Comparison of ENCODE assay signal across 11 cellular contexts in the genomic region with DNA sequence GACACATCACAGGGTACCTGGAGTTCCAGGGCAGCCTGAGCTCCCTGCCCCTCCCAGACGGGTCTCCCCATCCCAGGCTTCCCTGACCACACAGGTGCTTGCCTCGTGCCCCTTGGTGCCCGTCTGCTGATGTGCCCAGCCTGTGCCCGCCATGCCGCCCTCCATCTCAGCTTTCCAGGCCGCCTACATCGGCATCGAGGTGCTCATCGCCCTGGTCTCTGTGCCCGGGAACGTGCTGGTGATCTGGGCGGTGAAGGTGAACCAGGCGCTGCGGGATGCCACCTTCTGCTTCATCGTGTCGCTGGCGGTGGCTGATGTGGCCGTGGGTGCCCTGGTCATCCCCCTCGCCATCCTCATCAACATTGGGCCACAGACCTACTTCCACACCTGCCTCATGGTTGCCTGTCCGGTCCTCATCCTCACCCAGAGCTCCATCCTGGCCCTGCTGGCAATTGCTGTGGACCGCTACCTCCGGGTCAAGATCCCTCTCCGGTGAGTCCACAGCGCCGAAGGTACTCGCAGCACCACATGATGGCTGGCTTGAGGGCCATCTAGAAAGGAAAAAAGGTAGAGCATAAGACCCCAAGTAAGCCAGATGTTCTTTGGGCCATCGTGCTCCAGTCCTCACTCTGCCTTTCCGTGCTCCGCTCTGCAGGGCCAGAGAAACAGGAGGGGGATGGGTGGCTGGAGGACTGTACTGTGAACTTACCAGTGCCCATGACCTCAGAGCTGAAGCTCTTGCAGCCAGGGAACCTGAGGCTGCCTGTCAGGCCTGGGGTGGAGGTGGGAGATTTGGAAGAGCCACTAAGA. TPM values are rescaled to one million over a fixed set of nuclear protein-coding genes. Genes with fewer than 3 reads are reported as not detected.
DNase-seq lines count a peak whose midpoint lies in the region; ATAC-seq and TF ChIP-seq lines count a peak whose summit lies in the region.
"Had no signal": no experiment of that assay in that cellular context is flagged by ENCODE, and none has a peak within 500 bp of the region (broad histone marks: within the 10 kb centered on the region; RNA-seq: fewer than 3 reads in every experiment).

No MANE protein-coding gene starts in this region.

- H3K4me3 Mint-ChIP-seq in effector memory CD8-positive, alpha-beta T cell, result no peak overlapping the region
- H3K4me3 Mint-ChIP-seq: activated naive CD8-positive, alpha-beta T cell treated with anti-CD3 and anti-CD28 coated beads, Interleukin-2, amount 10 ng/mL, durations not matched to agents 7 days and 5 days had no signal

- peaks cover 69 to 88% of the 10 kb centered on the region in 2 donors for H3K27me3 Mint-ChIP-seq in effector memory CD8-positive, alpha-beta T cell

- BruUV-seq in HCT116 (replicated peaks; lab: Mats Ljungman, UMichigan), result no TSS peak

- H3K27me3 ChIP-seq in HCT116 (ENCODE audit: insufficient read depth, low read length), result peaks cover 2% of the 10 kb centered on the region; the same call in 1 of the 2 replicates
- H3K27me3 ChIP-seq in body of pancreas, result no peaks in the 10 kb centered on the region
- peaks cover 50% of the 10 kb centered on the region for H3K27me3 ChIP-seq in iPS-20b (ENCODE audit: insufficient read depth, low read length)
- H3K27me3 ChIP-seq in skeletal muscle satellite cell (ENCODE audit: control insufficient read depth, insufficient read depth, low read length), result peaks cover 16% of the 10 kb centered on the region

- H3K9me3 ChIP-seq in HCT116 (ENCODE audit: control insufficient read depth in 1 of 2, insufficient read depth in 1 of 2, low read depth in 1 of 2, low read length in 2 of 2) (no peaks in the 10 kb centered on the region), body of pancreas (no peaks in the 10 kb centered on the region), iPS-20b (ENCODE audit: insufficient read depth, low read depth, low read length) (no peaks in the 10 kb centered on the region), skeletal muscle satellite cell (replicated peaks; ENCODE audit: low read length) (no peaks in the 10 kb centered on the region)

- TF ChIP-seq CTCF in HCT116 (IDR thresholded peaks at IDR 0.05 in 2 of 3, conservative IDR thresholded peaks at IDR 0.05 in 1 of 3; ENCODE audit: borderline replicate concordance in 1 of 3, insufficient read depth in 1 of 3, low read depth in 2 of 3, low read length in 2 of 3) (no peak), body of pancreas (IDR thresholded peaks at IDR 0.05) (no peak)

- intact Hi-C loops in HCT116 (cut with micrococcal nuclease), result no loop called here
- intact Hi-C loops in body of pancreas (cut with DNase I), result no loop called here

- no peak for TF ChIP-seq POLR2A in HCT116 (IDR thresholded peaks at IDR 0.05; ENCODE audit: borderline replicate concordance, extremely low read depth, insufficient read depth, insufficient read length)
- TF ChIP-seq POLR2A in body of pancreas (IDR thresholded peaks at IDR 0.05), result no peak

- H3K9me3 Mint-ChIP-seq in effector memory CD8-positive, alpha-beta T cell, result no peaks in the 10 kb centered on the region
- H3K9me3 Mint-ChIP-seq: activated naive CD8-positive, alpha-beta T cell treated with anti-CD3 and anti-CD28 coated beads, Interleukin-2, amount 10 ng/mL, durations not matched to agents 7 days and 5 days; naive thymus-derived CD8-positive, alpha-beta T cell had no signal

- H4K20me1 ChIP-seq in HCT116 (ENCODE audit: insufficient read depth), result no peaks in the 10 kb centered on the region

- H3K79me2 ChIP-seq in HCT116 (ENCODE audit: insufficient read depth, low read length), result no peaks in the 10 kb centered on the region

- H2AFZ ChIP-seq in HCT116 (ENCODE audit: low read depth, low read length, poor library complexity, severe bottlenecking), result no peak overlapping the region

- CTCF ChIA-PET in HCT116 (lab: Charles Lee), result interaction anchor here (1.0 to 4.5 kb wide), 9 partner anchors 11 to 140 kb away, joined by 3 to 58 read pairs (median 4); no protein-coding TSS in a partner anchor

- H3K36me3 ChIP-seq in HCT116 (ENCODE audit: control insufficient read depth in 1 of 2, insufficient read depth in 2 of 2, low read length in 2 of 2) (no peaks in the 10 kb centered on the region), body of pancreas (replicated peaks in 1 of 2; ENCODE audit: insufficient read depth in 1 of 2, low read depth in 2 of 2) (no peaks in the 10 kb centered on the region), iPS-20b (ENCODE audit: insufficient read depth, low read depth, low read length) (no peaks in the 10 kb centered on the region), skeletal muscle satellite cell (ENCODE audit: insufficient read depth, low read length) (no peaks in the 10 kb centered on the region)

- H3K4me1 ChIP-seq in HCT116 (ENCODE audit: control insufficient read depth in 1 of 2, insufficient read depth in 2 of 2, low read length in 2 of 2), result peaks cover 25 to 63% of the 10 kb centered on the region in 2 experiments; a peak in 3 of 4 replicates
- peaks cover 71% of the 10 kb centered on the region for H3K4me1 ChIP-seq in body of pancreas
- H3K4me1 ChIP-seq in iPS-20b (ENCODE audit: insufficient read depth, low read length), result peaks cover 9% of the 10 kb centered on the region; the same call in 1 of the 2 replicates
- H3K4me1 ChIP-seq in skeletal muscle satellite cell (ENCODE audit: control insufficient read depth, insufficient read depth, low read length), result peaks cover 34% of the 10 kb centered on the region

- H3K4me1 Mint-ChIP-seq in effector memory CD8-positive, alpha-beta T cell (ENCODE audit: low read depth in 2 of 2), result peaks cover 6 to 11% of the 10 kb centered on the region in 2 donors

- no peaks in the 10 kb centered on the region for H3K36me3 Mint-ChIP-seq in effector memory CD8-positive, alpha-beta T cell (ENCODE audit: insufficient read depth)
- H3K36me3 Mint-ChIP-seq: activated naive CD8-positive, alpha-beta T cell treated with anti-CD3 and anti-CD28 coated beads, Interleukin-2, amount 10 ng/mL, durations not matched to agents 7 days and 5 days; naive thymus-derived CD8-positive, alpha-beta T cell had no signal

- ATAC-seq in HCT116 (no peak), body of pancreas (no peak), HG03280 (IDR thresholded peaks at IDR 0.05; ENCODE audit: unreplicated experiment) (no peak)
- no peak for ATAC-seq in effector memory CD8-positive, alpha-beta T cell (replicated peaks)
- ATAC-seq: naive thymus-derived CD8-positive, alpha-beta T cell had no signal

- WGBS in body of pancreas, 2 donors, result 71 to 86% methylated on average over 11 to 29 of the region's 29 CpGs

- peak overlapping the region; percentile 95 for H3K4me2 ChIP-seq in HCT116 (ENCODE audit: low read length)
- H3K4me2 ChIP-seq in skeletal muscle satellite cell (ENCODE audit: low read length), result peak overlapping the region; percentile 81

- no peak for TF ChIP-seq RAD21 in HCT116 (IDR thresholded peaks at IDR 0.05; ENCODE audit: low read depth)

- DNase-seq in HCT116 (ENCODE audit: low read depth, low spot score) (no peak), body of pancreas (no peak), NCI-H2227 (lab: John Stamatoyannopoulos, UW; ENCODE audit: unreplicated experiment) (no peak)
- no peak for DNase-seq in effector memory CD8-positive, alpha-beta T cell
- no peak for DNase-seq in stimulated activated CD4-positive, alpha-beta T cell treated with anti-CD3 and anti-CD28 coated beads, Interleukin-1b, Interleukin-23, amount 100 ng/mL, for 48 hours
- DNase-seq: activated naive CD8-positive, alpha-beta T cell treated with anti-CD3 and anti-CD28 coated beads, Interleukin-2, amount 10 ng/mL, durations not matched to agents 7 days and 5 days had no signal

- POLR2A ChIA-PET in HCT116 (lab: Charles Lee), result no interaction called here

- no peaks in the 10 kb centered on the region for H3K9me2 ChIP-seq in HCT116 (ENCODE audit: insufficient read depth)

- H3K9ac ChIP-seq in HCT116 (ENCODE audit: low read length) (peak overlapping the region; percentile 60), iPS-20b (ENCODE audit: low read depth, low read length) (peak overlapping the region; percentile 63; the same call in 1 of the 2 replicates), skeletal muscle satellite cell (ENCODE audit: low read depth, low read length) (peak overlapping the region; percentile 57)

- H3K4me3 ChIP-seq in HCT116 (replicated peaks in 1 of 2; ENCODE audit: low read depth in 1 of 2, low read length in 2 of 2) (peak overlapping the region; percentile 56 to 64), body of pancreas (no peak overlapping the region), iPS-20b (ENCODE audit: low read length) (peak overlapping the region; percentile 83; the same call in 1 of the 2 replicates), skeletal muscle satellite cell (ENCODE audit: low read length) (peak overlapping the region; percentile 75)

- H3K27ac Mint-ChIP-seq in effector memory CD8-positive, alpha-beta T cell, result no peak overlapping the region
- H3K27ac Mint-ChIP-seq: activated naive CD8-positive, alpha-beta T cell treated with anti-CD3 and anti-CD28 coated beads, Interleukin-2, amount 10 ng/mL, durations not matched to agents 7 days and 5 days; naive thymus-derived CD8-positive, alpha-beta T cell had no signal

- RAD21 ChIA-PET in HCT116 (lab: Charles Lee; ENCODE audit: low non-redundant PET in 1 of 2, low total read pairs in 2 of 2, uncharacterized antibody in 2 of 2, unreplicated experiment in 2 of 2), result interaction anchor here in 1 of 2 experiments (0.9 to 1.6 kb wide), 3 partner anchors 38 to 88 kb away, joined by 3 to 4 read pairs (median 4); no protein-coding TSS in a partner anchor

- no peak overlapping the region for H3K27ac ChIP-seq in HCT116 (ENCODE audit: low read depth, low read length)
- H3K27ac ChIP-seq in body of pancreas, result peak overlapping the region; percentile 45 to 86 (median 68)
- H3K27ac ChIP-seq in iPS-20b (ENCODE audit: low read length), result no peak overlapping the region

TF ChIP-seq in HCT116, 20 proteins besides CTCF, POLR2A, EP300 and RAD21 (continues in another document):
- TF ChIP-seq EZH2 (IDR thresholded peaks at IDR 0.05), result no peak
- TF ChIP-seq EGR1 (IDR thresholded peaks at IDR 0.05; ENCODE audit: low read depth), result no peak
- TF ChIP-seq POLR2AphosphoS5 (IDR thresholded peaks at IDR 0.05; ENCODE audit: low read depth, low read length), result no peak
- TF ChIP-seq ZFX (IDR thresholded peaks at IDR 0.05), result no peak

RNA-seq across cellular contexts. Expression of a gene that starts 1.4 kb away (rescaled TPM):
- total RNA-seq in HCT116 (2021; ENCODE audit: unreplicated experiment) (2.8 TPM), body of pancreas (10 to 100 TPM; 16.1 to 21.1 TPM)
- polyA plus RNA-seq in HCT116 (2012), result 1.2 and 1.9 TPM in 2 replicates
- total RNA-seq in skeletal muscle satellite cell (2012; rRNA removed), result 0.25 and 2.2 TPM in 2 replicates
- total RNA-seq: activated naive CD8-positive, alpha-beta T cell treated with anti-CD3 and anti-CD28 coated beads, Interleukin-2, amount 10 ng/mL, durations not matched to agents 7 days and 5 days; naive thymus-derived CD8-positive, alpha-beta T cell had no signal
- polyA plus RNA-seq: naive thymus-derived CD8-positive, alpha-beta T cell had no signal

RNA-seq across cellular contexts. Expression of a gene that starts 43.1 kb away (rescaled TPM):
- total RNA-seq in HCT116 (2021; ENCODE audit: unreplicated experiment) (not detected), body of pancreas (not detected)
- not detected in 2 replicates for polyA plus RNA-seq in HCT116 (2012)
- 0.76 and 31.2 TPM in 2 replicates for total RNA-seq in skeletal muscle satellite cell (2012; rRNA removed)
- total RNA-seq: activated naive CD8-positive, alpha-beta T cell treated with anti-CD3 and anti-CD28 coated beads, Interleukin-2, amount 10 ng/mL, durations not matched to agents 7 days and 5 days; IMR-90; naive thymus-derived CD8-positive, alpha-beta T cell had no signal
- polyA plus RNA-seq: IMR-90; naive thymus-derived CD8-positive, alpha-beta T cell had no signal

RNA-seq across cellular contexts. Expression of a gene that starts 46.7 kb away (rescaled TPM):
- total RNA-seq in HCT116 (2021; ENCODE audit: unreplicated experiment) (0.22 TPM), body of pancreas (not detected)
- 0.06 and 0.16 TPM in 2 replicates for polyA plus RNA-seq in HCT116 (2012)
- 0.51 and 27.7 TPM in 2 replicates for total RNA-seq in skeletal muscle satellite cell (2012; rRNA removed)
- total RNA-seq: activated naive CD8-positive, alpha-beta T cell treated with anti-CD3 and anti-CD28 coated beads, Interleukin-2, amount 10 ng/mL, durations not matched to agents 7 days and 5 days; IMR-90; naive thymus-derived CD8-positive, alpha-beta T cell had no signal
- polyA plus RNA-seq: IMR-90; naive thymus-derived CD8-positive, alpha-beta T cell had no signal

RNA-seq across cellular contexts. Expression of a gene that starts 57.6 kb away (rescaled TPM):
- not detected for total RNA-seq in HCT116 (2021; ENCODE audit: unreplicated experiment)
- polyA plus RNA-seq in HCT116 (2012), result 0.10 and 0.11 TPM in 2 replicates
- 1 to 10 TPM; 5.4 to 8.2 TPM for total RNA-seq in body of pancreas
- 4.6 and 63.6 TPM in 2 replicates for total RNA-seq in skeletal muscle satellite cell (2012; rRNA removed)
- total RNA-seq: IMR-90; naive thymus-derived CD8-positive, alpha-beta T cell had no signal
- polyA plus RNA-seq: naive thymus-derived CD8-positive, alpha-beta T cell had no signal

Comparison
In these comparisons a context has a peak if more than half of its experiments do, and no peak if none do; other contexts are left out.
1. H3K27ac ChIP-seq: peak in body of pancreas (4 of 4); none in HCT116 (single experiment) and iPS-20b (single experiment).
2. H3K4me3 ChIP-seq: peak in HCT116 (2 of 2), iPS-20b (single experiment) and skeletal muscle satellite cell (single experiment); none in body of pancreas (0 of 2).
3. Peak in every context shown above with its lines, with median percentiles within 50 percentile points of each other: H3K9ac ChIP-seq.